In genomic region chr9:5596173-5596572, GRCh38 we compare ENCODE assay signal across 1 cellular context.
TF ChIP-seq lines count a peak whose summit lies in the region.

No MANE protein-coding gene starts in this region.

TF ChIP-seq in GM12878, 131 proteins besides CTCF, POLR2A, EP300 and RAD21 (continued from another document):
- no peak for TF ChIP-seq USF1 (IDR thresholded peaks at IDR 0.05; ENCODE audit: borderline replicate concordance, extremely low read length, insufficient read depth, low read depth, low read length)
- TF ChIP-seq TARDBP (IDR thresholded peaks at IDR 0.05; ENCODE audit: borderline replicate concordance) = no peak
- TF ChIP-seq SMARCA5 (IDR thresholded peaks at IDR 0.05) = no peak
- no peak for TF ChIP-seq SIN3A (IDR thresholded peaks at IDR 0.05; ENCODE audit: low read depth, low read length)
- no peak for TF ChIP-seq ZNF207 (IDR thresholded peaks at IDR 0.05; ENCODE audit: borderline replicate concordance)
- TF ChIP-seq NKRF (conservative IDR thresholded peaks at IDR 0.05) = no peak
- peak; percentile 79 to 81 for TF ChIP-seq BHLHE40 (IDR thresholded peaks at IDR 0.05; ENCODE audit: borderline replicate concordance in 1 of 2, low read depth in 2 of 2, low read length in 1 of 2)
- no peak for TF ChIP-seq FOS (IDR thresholded peaks at IDR 0.05; ENCODE audit: borderline replicate concordance, extremely low read depth, insufficient read length)
- TF ChIP-seq RAD51 (IDR thresholded peaks at IDR 0.05) = peak; percentile 44; the same call in 1 of the 2 replicates
- no peak for TF ChIP-seq SIX5 (IDR thresholded peaks at IDR 0.05; ENCODE audit: low read depth, low read length, severe bottlenecking)
- TF ChIP-seq ATF7 (IDR thresholded peaks at IDR 0.05; ENCODE audit: low read depth) = no peak
- TF ChIP-seq YY1 (IDR thresholded peaks at IDR 0.05; ENCODE audit: low read depth, low read length) = no peak
- no peak for TF ChIP-seq STAT3 (IDR thresholded peaks at IDR 0.05; ENCODE audit: low read depth, low read length)
- TF ChIP-seq NR2C1 (IDR thresholded peaks at IDR 0.05) = no peak
- TF ChIP-seq CBFB (IDR thresholded peaks at IDR 0.05; ENCODE audit: low read depth) = no peak
- TF ChIP-seq IRF4 (IDR thresholded peaks at IDR 0.05; ENCODE audit: low read depth, low read length) = no peak
- TF ChIP-seq PAX5 (IDR thresholded peaks at IDR 0.05; ENCODE audit: borderline replicate concordance, low read depth, low read length) = no peak
- TF ChIP-seq FOXM1 (IDR thresholded peaks at IDR 0.05; ENCODE audit: low read depth, low read length) = no peak
- TF ChIP-seq IKZF2 (IDR thresholded peaks at IDR 0.05) = peak; percentile 32 to 38; a peak in 1 of 4 replicates
- TF ChIP-seq CHD2 (IDR thresholded peaks at IDR 0.05; ENCODE audit: borderline replicate concordance, low read depth, low read length) = no peak
- no peak for TF ChIP-seq RELB (IDR thresholded peaks at IDR 0.05; ENCODE audit: low read depth)
- 0 out of 2 replicates have a peak, but pooled peaks have one; percentile 28 for TF ChIP-seq IKZF1 (conservative IDR thresholded peaks at IDR 0.05)
- no peak for TF ChIP-seq RUNX3 (IDR thresholded peaks at IDR 0.05; ENCODE audit: low read length)
- no peak; the same call in 1 of the 2 replicates for TF ChIP-seq USF2 (IDR thresholded peaks at IDR 0.05; ENCODE audit: borderline replicate concordance, low read depth, low read length)
- TF ChIP-seq ZNF687 (IDR thresholded peaks at IDR 0.05) = peak; percentile 86; the same call in 1 of the 2 replicates
